In genomic region chr20:46111028-46111835, GRCh38 we compare ENCODE assay signal across 8 cellular contexts. TPM values are rescaled to one million over a fixed set of nuclear protein-coding genes. Genes with fewer than 3 reads are reported as not detected.
DNase-seq lines count a peak whose midpoint lies in the region; ATAC-seq and TF ChIP-seq lines count a peak whose summit lies in the region.

No MANE protein-coding gene starts in this region.

- TF ChIP-seq POLR2A in Peyer's patch (IDR thresholded peaks at IDR 0.05) (no peak), suprapubic skin (IDR thresholded peaks at IDR 0.05) (no peak)

- ATAC-seq in GM18498 (IDR thresholded peaks at IDR 0.05; ENCODE audit: unreplicated experiment) (peak; percentile 56), GM21737 (IDR thresholded peaks at IDR 0.05; ENCODE audit: unreplicated experiment) (peak; percentile 41), mucosa of descending colon (peak; percentile 64)

- no peak for TF ChIP-seq EP300 in suprapubic skin (IDR thresholded peaks at IDR 0.05)

- no peak overlapping the region for H3K4me3 ChIP-seq in Peyer's patch
- no peak overlapping the region for H3K4me3 ChIP-seq in mucosa of descending colon
- H3K4me3 ChIP-seq in suprapubic skin, result no peak overlapping the region

- H3K27me3 ChIP-seq in Peyer's patch (no peaks in the 10 kb centered on the region), suprapubic skin (peaks cover 12% of the 10 kb centered on the region)

- DNase-seq in Peyer's patch (peak in 2 of 3 donors; percentile 51 to 68), mucosa of descending colon (peak in 1 of 3 donors; percentile 41), suprapubic skin (ENCODE audit: low spot score in 2 of 2) (no peak), T-helper 1 cell (no peak), NCI-H1694 treated with DMSO at 0.1 percent for 48 hours (lab: John Stamatoyannopoulos, UW) (no peak), COLO829 (ENCODE audit: low spot score) (no peak)

- intact Hi-C loops in mucosa of descending colon (cut with DNase I, micrococcal nuclease), result no loop called here

- TF ChIP-seq CTCF in Peyer's patch (IDR thresholded peaks at IDR 0.05) (no peak), mucosa of descending colon (IDR thresholded peaks at IDR 0.05) (no peak), suprapubic skin (IDR thresholded peaks at IDR 0.05) (no peak)

- 50% methylated on average over 5 of the region's 5 CpGs for WGBS in suprapubic skin

- H3K27ac ChIP-seq in Peyer's patch (no peak overlapping the region), suprapubic skin (no peak overlapping the region)

- H3K9me3 ChIP-seq in Peyer's patch, result no peaks in the 10 kb centered on the region
- no peaks in the 10 kb centered on the region for H3K9me3 ChIP-seq in mucosa of descending colon
- no peaks in the 10 kb centered on the region for H3K9me3 ChIP-seq in suprapubic skin

- H3K36me3 ChIP-seq in Peyer's patch (no peaks in the 10 kb centered on the region), mucosa of descending colon (ENCODE audit: low read depth) (no peaks in the 10 kb centered on the region), suprapubic skin (no peaks in the 10 kb centered on the region)

- H3K4me1 ChIP-seq in Peyer's patch (peaks cover 0 to 9% (median 0%) of the 10 kb centered on the region in 4 donors), mucosa of descending colon (ENCODE audit: low read depth) (no peaks in the 10 kb centered on the region), suprapubic skin (no peaks in the 10 kb centered on the region)

RNA-seq across cellular contexts. Expression of gene CD40, which starts 6.9 kb away (rescaled TPM):
- total RNA-seq in Peyer's patch (10 to 100 TPM in 2 of 4 donors, 1 to 10 TPM in 2; 1.6 to 17.6 (median 9.3) TPM), mucosa of descending colon (1 to 10 TPM; 2.8 to 10.0 (median 6.0) TPM), suprapubic skin (10 to 100 TPM; 12.9 to 30.6 (median 17.2) TPM)

RNA-seq across cellular contexts. Expression of gene NCOA5, which starts 21.5 kb away (rescaled TPM):
- total RNA-seq in Peyer's patch (10 to 100 TPM; 20.5 to 65.2 (median 24.9) TPM), mucosa of descending colon (10 to 100 TPM; 23.7 to 36.6 (median 24.2) TPM), suprapubic skin (10 to 100 TPM; 23.2 to 30.1 (median 25.2) TPM)

Comparison
In these comparisons a context has a peak if more than half of its experiments do, and no peak if none do; other contexts are left out.
1. DNase-seq: peak in Peyer's patch (2 of 3); none in suprapubic skin (0 of 2), T-helper 1 cell (0 of 5), NCI-H1694 treated with DMSO at 0.1 percent for 48 hours (single experiment) and COLO829 (single experiment).
2. Peak in every context shown above with its lines, with median percentiles within 50 percentile points of each other: ATAC-seq.